8 cellular contexts compared by ENCODE assay signal in genomic region chr5:73454379-73455036, GRCh38. TPM values are rescaled to one million over a fixed set of nuclear protein-coding genes. Genes with fewer than 3 reads are reported as not detected.
DNase-seq lines count a peak whose midpoint lies in the region; ATAC-seq, FAIRE-seq and TF ChIP-seq lines count a peak whose summit lies in the region.

No MANE protein-coding gene starts in this region.

- no peak overlapping the region for H3K9ac ChIP-seq in smooth muscle cell (ENCODE audit: low read depth)

- no peaks in the 10 kb centered on the region for H3K9me3 ChIP-seq in A549
- H3K9me3 ChIP-seq in heart left ventricle: peaks cover 0 to 2% (median 0%) of the 10 kb centered on the region in 12 donors
- no peaks in the 10 kb centered on the region for H3K9me3 ChIP-seq in smooth muscle cell (replicated peaks; ENCODE audit: low read depth)

- POLR2A ChIA-PET in A549 (lab: Yijun Ruan, JAX): interaction anchor here (1.0 to 1.2 kb wide), 2 partner anchors 44 to 238 kb away, joined by 4 to 8 read pairs; partner anchors contain the start of gene BTF3

- H3K4me1 ChIP-seq in A549 (0 out of 3 replicates have a peak, but pooled peaks cover 4% of the 10 kb centered on the region), heart left ventricle (peaks cover 0 to 10% (median 7%) of the 10 kb centered on the region in 12 donors), smooth muscle cell (ENCODE audit: low read depth) (no peaks in the 10 kb centered on the region)

- peak; percentile 75 to 79 for ATAC-seq in A549
- ATAC-seq in HG02981 (IDR thresholded peaks at IDR 0.05; ENCODE audit: unreplicated experiment): peak; percentile 76
- ATAC-seq in heart left ventricle: peak in 2 of 4 donors; percentile 54 to 63
- no peak for ATAC-seq in HG02588 (IDR thresholded peaks at IDR 0.05; ENCODE audit: unreplicated experiment)

- WGBS in A549 (ENCODE audit: missing lambda C conversion rate): 44% methylated on average over 6 of the region's 6 CpGs
- WGBS in heart left ventricle, 4 donors: 44 to 47% (median 45%) methylated on average over 6 of the region's 6 CpGs
- 47% methylated on average over 6 of the region's 6 CpGs for WGBS in smooth muscle cell (ENCODE audit: low lambda C conversion rate)

- H3K27ac ChIP-seq in A549 (no peak overlapping the region), heart left ventricle (no peak overlapping the region), smooth muscle cell (ENCODE audit: low read depth) (no peak overlapping the region)

- H4K20me1 ChIP-seq in smooth muscle cell (ENCODE audit: low read depth): no peaks in the 10 kb centered on the region

- intact Hi-C loops in heart left ventricle (cut with DNase I): loop anchor here in 9 of 10 donors (5.0 to 10.0 kb wide), 4 partner anchors 222 to 372 kb away; no protein-coding TSS in a partner anchor

- TF ChIP-seq POLR2A in A549 (IDR thresholded peaks at IDR 0.05; ENCODE audit: low read length) (no peak), heart left ventricle (IDR thresholded peaks at IDR 0.05) (no peak)

- H3K4me3 ChIP-seq in A549 (no peak overlapping the region), heart left ventricle (no peak overlapping the region), smooth muscle cell (no peak overlapping the region)

- TF ChIP-seq RAD21 in A549 (conservative IDR thresholded peaks at IDR 0.05 in 1 of 2, IDR thresholded peaks at IDR 0.05 in 1 of 2): peak; percentile 25 to 43; a peak in 3 of 5 replicates

- H3K27me3 ChIP-seq in heart left ventricle (peaks cover 36 to 95% (median 58%) of the 10 kb centered on the region in 9 donors), smooth muscle cell (ENCODE audit: low read depth) (peaks cover 48% of the 10 kb centered on the region)

- no peaks in the 10 kb centered on the region for H3K36me3 ChIP-seq in heart left ventricle
- no peaks in the 10 kb centered on the region for H3K36me3 ChIP-seq in smooth muscle cell (ENCODE audit: low read depth)

- peak; percentile 59 for TF ChIP-seq CTCF in A549 (IDR thresholded peaks at IDR 0.05)
- TF ChIP-seq CTCF in heart left ventricle (IDR thresholded peaks at IDR 0.05): peak; percentile 40 to 78 (median 62)
- peak; percentile 70 for TF ChIP-seq CTCF in smooth muscle cell (IDR thresholded peaks at IDR 0.05; ENCODE audit: borderline replicate concordance, insufficient read depth, poor library complexity, severe bottlenecking)

- TF ChIP-seq EP300 in A549 (IDR thresholded peaks at IDR 0.05): no peak

- FAIRE-seq in A549 (lab: Jason Lieb, UNC): peak; percentile 91

- H2AFZ ChIP-seq in smooth muscle cell (ENCODE audit: low read depth): no peak overlapping the region

- CTCF ChIA-PET in A549 (lab: Yijun Ruan, JAX): interaction anchor here (0.6 to 4.3 kb wide), 31 partner anchors 9 to 405 kb away, joined by 3 to 48 read pairs (median 4); partner anchors contain the start of gene BTF3

- H3K79me2 ChIP-seq in smooth muscle cell (ENCODE audit: low read depth): no peaks in the 10 kb centered on the region

- DNase-seq in A549 (ENCODE audit: low read depth in 1 of 2, low spot score in 1 of 2) (peak in 1 of 2 experiments; percentile 83), ELF-1 (ENCODE audit: low read depth, low spot score) (peak; percentile 81), NCI-H2196 treated with DMSO at 0.1 percent for 48 hours (lab: John Stamatoyannopoulos, UW; ENCODE audit: unreplicated experiment) (peak; percentile 40), heart left ventricle (no peak), smooth muscle cell (lab: John Stamatoyannopoulos, UW; ENCODE audit: unreplicated experiment) (no peak)
- peak; percentile 37 for DNase-seq in activated T-cell treated with anti-CD3 and anti-CD28 coated beads, Interleukin-2, amount 50 U/mL, for 48 hours

- H3K4me2 ChIP-seq in A549 (no peak overlapping the region), smooth muscle cell (no peak overlapping the region)

- H3F3A ChIP-seq in smooth muscle cell (ENCODE audit: low read depth): no peaks in the 10 kb centered on the region

TF ChIP-seq in A549, 52 proteins besides CTCF, POLR2A, EP300 and RAD21 (continues in another document):
- no peak for TF ChIP-seq HES2 (IDR thresholded peaks at IDR 0.05)
- no peak for TF ChIP-seq ZNF302 (CRISPR knock-in tag; IDR thresholded peaks at IDR 0.05)
- TF ChIP-seq ATOH8 (CRISPR knock-in tag; IDR thresholded peaks at IDR 0.05; ENCODE audit: low read depth): no peak
- no peak for TF ChIP-seq ZFP36 (IDR thresholded peaks at IDR 0.05; ENCODE audit: borderline replicate concordance, partially characterized antibody)
- TF ChIP-seq RCOR1 (IDR thresholded peaks at IDR 0.05; ENCODE audit: low read depth, low read length): no peak
- no peak for TF ChIP-seq HDAC2 (IDR thresholded peaks at IDR 0.05)
- TF ChIP-seq SREBF2 (IDR thresholded peaks at IDR 0.05): no peak
- no peak for TF ChIP-seq MAFK (IDR thresholded peaks at IDR 0.05; ENCODE audit: partially characterized antibody)
- no peak for TF ChIP-seq CEBPB (IDR thresholded peaks at IDR 0.05)
- TF ChIP-seq REST (IDR thresholded peaks at IDR 0.05): no peak
- no peak for TF ChIP-seq NPAS2 (CRISPR knock-in tag; IDR thresholded peaks at IDR 0.05; ENCODE audit: borderline replicate concordance)
- TF ChIP-seq KDM5A (IDR thresholded peaks at IDR 0.05): no peak
- TF ChIP-seq PBX3 (IDR thresholded peaks at IDR 0.05): no peak
- no peak for TF ChIP-seq FOXS1 (CRISPR knock-in tag; IDR thresholded peaks at IDR 0.05)

RNA-seq across cellular contexts. Expression of gene FOXD1, which starts 5.9 kb away (rescaled TPM):
- polyA plus RNA-seq in A549 (2011; rRNA removed) (1.8 and 2.2 TPM in 2 replicates), A549 (2017; fragmentation: RNase III; extraction: RNeasy Plus Mini Kit Qiagen cat#74134 plus additional on column Dnase treatment) (7.1 to 9.5 TPM (median 8.2 TPM) in 3 replicates), heart left ventricle (under 1 TPM in 1 of 2 donors, not detected in 1; 0.06 TPM), smooth muscle cell (13.8 and 14.3 TPM in 2 replicates)
- 4.2 and 6.1 TPM in 2 replicates for polyA plus RNA-seq in A549 (2012; cell fraction: cytosol; rRNA removed)
- polyA plus RNA-seq in A549 (2012; cell fraction: nucleus; rRNA removed): 4.1 and 4.4 TPM in 2 replicates
- polyA minus RNA-seq in A549 (2011; rRNA and poly(A)+ RNA removed): 0.83 and 0.97 TPM in 2 replicates
- total RNA-seq in heart left ventricle (under 1 TPM in 1 of 9 donors, not detected in 8; 0.18 TPM), smooth muscle cell (9.0 and 10.0 TPM in 2 replicates)

RNA-seq across cellular contexts. Expression of gene BTF3, which starts 43.7 kb away (rescaled TPM):
- polyA plus RNA-seq in A549 (2011; rRNA removed) (905 and 1,048 TPM in 2 replicates), A549 (2017; fragmentation: RNase III; extraction: RNeasy Plus Mini Kit Qiagen cat#74134 plus additional on column Dnase treatment) (1,119 to 1,187 TPM (median 1,159 TPM) in 3 replicates), heart left ventricle (100 to 1,000 TPM; 375 to 824 TPM), smooth muscle cell (409 and 460 TPM in 2 replicates)
- 392 and 461 TPM in 2 replicates for polyA plus RNA-seq in A549 (2012; cell fraction: cytosol; rRNA removed)
- polyA plus RNA-seq in A549 (2012; cell fraction: nucleus; rRNA removed): 138 and 209 TPM in 2 replicates
- polyA minus RNA-seq in A549 (2011; rRNA and poly(A)+ RNA removed): 402 and 503 TPM in 2 replicates
- total RNA-seq in heart left ventricle (100 to 1,000 TPM; 336 to 441 (median 407) TPM), smooth muscle cell (433 and 546 TPM in 2 replicates)

Comparison
In these comparisons a context has a peak if more than half of its experiments do, and no peak if none do; other contexts are left out.
1. DNase-seq: peak in ELF-1 (single experiment), NCI-H2196 treated with DMSO at 0.1 percent for 48 hours (single experiment) and activated T-cell treated with anti-CD3 and anti-CD28 coated beads, Interleukin-2, amount 50 U/mL, for 48 hours (2 of 2); none in heart left ventricle (0 of 5) and smooth muscle cell (single experiment).
2. Peak in every context shown above with its lines, with median percentiles within 50 percentile points of each other: CTCF ChIP-seq.